In genomic region chr2:118121101-118121500, GRCh38 we compare ENCODE assay signal across 23 cellular contexts.
"Had no signal": no experiment of that assay in that cellular context is flagged by ENCODE, and none has a peak within 500 bp of the region (broad histone marks: within the 10 kb centered on the region; RNA-seq: fewer than 3 reads in every experiment).

No MANE protein-coding gene starts in this region.

- H3K4me3 ChIP-seq: coronary artery, lower lobe of right lung, mucosa of descending colon, spleen, thyroid gland had no signal

- H3K4me3 Mint-ChIP-seq: activated naive CD8-positive, alpha-beta T cell treated with anti-CD3 and anti-CD28 coated beads for 36 hours; T-helper 1 cell treated with Interleukin-12 subunit alpha and Interleukin-12 subunit beta and Interleukin-4 antibody, amounts not matched to agents 30 μg/mL and 1 μg/mL, for 36 hours had no signal

- H3K4me1 Mint-ChIP-seq: activated naive CD8-positive, alpha-beta T cell treated with anti-CD3 and anti-CD28 coated beads for 36 hours had no signal

- DNase-seq: activated CD4-positive, alpha-beta T cell treated with anti-CD3 and anti-CD28 coated beads for 4 hours; activated CD4-positive, alpha-beta T cell treated with anti-CD3 and anti-CD28 coated beads, Interleukin-2, amount 50 U/mL, for 48 hours; activated CD4-positive, CD25-positive, alpha-beta regulatory T cell; activated naive CD4-positive, alpha-beta T cell treated with Interleukin-2 at 50 U/mL for 16 hours; activated naive CD8-positive, alpha-beta T cell treated with anti-CD3 and anti-CD28 coated beads for 36 hours; activated T-cell treated with anti-CD3 and anti-CD28 coated beads, Interleukin-2, amount 50 U/mL, for 48 hours; amniotic stem cell; erythroblast; foreskin fibroblast; lower lobe of right lung; mesendoderm; occipital lobe; posterior cingulate gyrus; spleen; stimulated activated CD4-positive, alpha-beta T cell treated with anti-CD3 and anti-CD28 coated beads, Interleukin-4, amount 100 ng/mL, for 24 hours; stimulated activated naive CD8-positive, alpha-beta T cell treated with anti-CD3 and anti-CD28 coated beads, Interleukin-15, Interleukin-2, amounts not matched to agents 100 U/mL and 50 U/mL, for 24 hours; substantia nigra; T1000; thyroid gland had no signal

- H3K27me3 ChIP-seq: thyroid gland had no signal

- H3K27ac Mint-ChIP-seq: activated naive CD8-positive, alpha-beta T cell treated with anti-CD3 and anti-CD28 coated beads for 36 hours; T-helper 1 cell treated with Interleukin-12 subunit alpha and Interleukin-12 subunit beta and Interleukin-4 antibody, amounts not matched to agents 30 μg/mL and 1 μg/mL, for 36 hours had no signal

- H3K27ac ChIP-seq: lower lobe of right lung, spleen, thyroid gland had no signal

- H3K9me3 ChIP-seq: lower lobe of right lung, mucosa of descending colon, spleen, thyroid gland had no signal

- ATAC-seq: left lobe of liver; lower lobe of right lung; mucosa of descending colon; stimulated activated naive CD8-positive, alpha-beta T cell treated with anti-CD3 and anti-CD28 coated beads, Interleukin-15, Interleukin-2, amounts not matched to agents 100 U/mL and 50 U/mL, for 24 hours had no signal

- H3K36me3 Mint-ChIP-seq: activated naive CD8-positive, alpha-beta T cell treated with anti-CD3 and anti-CD28 coated beads for 36 hours had no signal

- H3K36me3 ChIP-seq: lower lobe of right lung, spleen, thyroid gland had no signal

- H3K9me3 Mint-ChIP-seq: activated naive CD8-positive, alpha-beta T cell treated with anti-CD3 and anti-CD28 coated beads for 36 hours; T-helper 1 cell treated with Interleukin-12 subunit alpha and Interleukin-12 subunit beta and Interleukin-4 antibody, amounts not matched to agents 30 μg/mL and 1 μg/mL, for 36 hours had no signal
